ENCODE assay signal across 8 cellular contexts in genomic region chr3:140206196-140207040, GRCh38.
DNase-seq lines count a peak whose midpoint lies in the region; ATAC-seq and TF ChIP-seq lines count a peak whose summit lies in the region.

No MANE protein-coding gene starts in this region.

- peak; percentile 71 for DNase-seq in DMS153 treated with DMSO at 0.1 percent for 48 hours (lab: John Stamatoyannopoulos, UW; ENCODE audit: unreplicated experiment)
- peak; percentile 90 for DNase-seq in NCI-H1092 treated with DMSO at 0.1 percent for 48 hours (lab: John Stamatoyannopoulos, UW)
- peak; percentile 66 for DNase-seq in astrocyte of the hippocampus (ENCODE audit: low read depth, low spot score)
- DNase-seq in left kidney (ENCODE audit: low read depth, low spot score) = peak; percentile 91
- DNase-seq in omental fat pad (ENCODE audit: low spot score) = no peak
- DNase-seq in hippocampal formation (lab: John Stamatoyannopoulos, UW) = no peak
- DNase-seq in dorsolateral prefrontal cortex = no peak

- ATAC-seq in omental fat pad (ENCODE audit: low FRiP score) (no peak), GM21526 (IDR thresholded peaks at IDR 0.05; ENCODE audit: low FRiP score, unreplicated experiment) (no peak)

- TF ChIP-seq CTCF in omental fat pad (IDR thresholded peaks at IDR 0.05) (no peak), dorsolateral prefrontal cortex (IDR thresholded peaks at IDR 0.05 in 54 of 56, conservative IDR thresholded peaks at IDR 0.05 in 2 of 56; ENCODE audit: low read depth in 1 of 56, partially characterized antibody in 56 of 56) (peak in 14 of 56 donors; percentile 6 to 39 (median 18))

- H3K27ac ChIP-seq in dorsolateral prefrontal cortex = no peak overlapping the region

- H3K27me3 ChIP-seq in dorsolateral prefrontal cortex = peaks cover 0 to 3% (median 0%) of the 10 kb centered on the region in 45 donors

- H3K4me3 ChIP-seq in dorsolateral prefrontal cortex = no peak overlapping the region

- intact Hi-C loops in dorsolateral prefrontal cortex (cut with DNase I) = loop anchor here in 1 of 2 donors (10.0 kb wide), 1 partner anchor 272 kb away; the partner anchor contains the start of gene CLSTN2

Comparison
In these comparisons a context has a peak if more than half of its experiments do, and no peak if none do; other contexts are left out.
1. DNase-seq: peak in DMS153 treated with DMSO at 0.1 percent for 48 hours (single experiment), NCI-H1092 treated with DMSO at 0.1 percent for 48 hours (single experiment), astrocyte of the hippocampus (single experiment) and left kidney (single experiment); none in omental fat pad (single experiment), hippocampal formation (0 of 2) and dorsolateral prefrontal cortex (0 of 10).